In genomic region chr22:24595228-24595627, GRCh38 we compare ENCODE assay signal across 19 cellular contexts. TPM values are rescaled to one million over a fixed set of nuclear protein-coding genes. Genes with fewer than 3 reads are reported as not detected.
"Had no signal": no experiment of that assay in that cellular context is flagged by ENCODE, and none has a peak within 500 bp of the region (broad histone marks: within the 10 kb centered on the region; RNA-seq: fewer than 3 reads in every experiment).

No MANE protein-coding gene starts in this region.

- H3K4me1 ChIP-seq: colonic mucosa had no signal

- H3K9me3 ChIP-seq: colonic mucosa, gastroesophageal sphincter, mucosa of descending colon, upper lobe of left lung had no signal

- H3K27me3 ChIP-seq: colonic mucosa, gastroesophageal sphincter, upper lobe of left lung had no signal

- H3K27ac ChIP-seq: colonic mucosa had no signal

- ATAC-seq: gastroesophageal sphincter; naive thymus-derived CD4-positive, alpha-beta T cell; right cardiac atrium had no signal

- DNase-seq: activated CD4-positive, alpha-beta T cell treated with anti-CD3 and anti-CD28 coated beads, Interleukin-2, amount 50 U/mL, for 1 hour; activated CD8-positive, alpha-beta memory T cell treated with anti-CD3 and anti-CD28 coated beads for 24 hours; activated gamma-delta T cell treated with Interleukin-2 at 50 U/mL for 16 hours; amniotic stem cell; central memory CD4-positive, alpha-beta T cell; colonic mucosa; mammary epithelial cell; mucosa of descending colon; naive thymus-derived CD4-positive, alpha-beta T cell; nucleus accumbens; small intestine; stimulated activated CD4-positive, alpha-beta T cell treated with anti-CD3 and anti-CD28 coated beads, Interleukin-4, amount 100 ng/mL, for 24 hours; stimulated activated naive CD4-positive, alpha-beta T cell; substantia nigra had no signal

- H3K4me3 ChIP-seq: colonic mucosa, gastroesophageal sphincter, mucosa of descending colon, upper lobe of left lung had no signal

- FAIRE-seq: endometrium, keratinocyte, small intestine had no signal

- H3K36me3 ChIP-seq: colonic mucosa, gastroesophageal sphincter, upper lobe of left lung had no signal

RNA-seq across cellular contexts. Expression of gene LRRC75B, which starts 2.4 kb away (rescaled TPM):
- polyA plus RNA-seq: naive thymus-derived CD4-positive, alpha-beta T cell had no signal
